In genomic region chr3:17038900-17039545, GRCh38 we compare ENCODE assay signal across 14 cellular contexts.
A peak's percentile ranks its signal among the peaks of the same experiment; 100 is the strongest.
DNase-seq lines count a peak whose midpoint lies in the region; ATAC-seq, FAIRE-seq and TF ChIP-seq lines count a peak whose summit lies in the region.
"Had no signal": no experiment of that assay in that cellular context is flagged by ENCODE, and none has a peak within 500 bp of the region (broad histone marks: within the 10 kb centered on the region; RNA-seq: fewer than 3 reads in every experiment).

No MANE protein-coding gene starts in this region.

- H3K27ac ChIP-seq in endothelial cell of umbilical vein (ENCODE audit: insufficient read depth, low read depth, low read length) (peak overlapping the region; percentile 56), small intestine (ENCODE audit: low read depth in 1 of 2, low read length in 1 of 2) (peak overlapping the region; percentile 65 to 86), dorsolateral prefrontal cortex (peak overlapping the region in 6 of 59 donors; percentile 1 to 68 (median 50)), tibial artery (no peak overlapping the region)
- H3K27ac ChIP-seq: esophagus muscularis mucosa, thoracic aorta had no signal

- H3K36me3 Mint-ChIP-seq in activated T-cell treated with anti-CD3 and anti-CD28 coated beads, Interleukin-2, amount 50 U/mL, for 4 hours (ENCODE audit: insufficient read depth) = peaks cover 31% of the 10 kb centered on the region

- no peaks in the 10 kb centered on the region for H3K9me1 ChIP-seq in endothelial cell of umbilical vein (replicated peaks; ENCODE audit: control insufficient read depth, extremely low read depth, insufficient read depth, low read length)

- POLR2A ChIA-PET in endothelial cell of umbilical vein (lab: Charles Lee) = no interaction called here

- H3K27me3 Mint-ChIP-seq in activated T-cell treated with anti-CD3 and anti-CD28 coated beads, Interleukin-2, amount 50 U/mL, for 4 hours (ENCODE audit: low read depth) = no peaks in the 10 kb centered on the region
- H3K27me3 Mint-ChIP-seq: activated naive CD4-positive, alpha-beta T cell treated with anti-CD3 and anti-CD28 coated beads, Interleukin-2, amount 10 ng/mL, durations not matched to agents 7 days and 5 days had no signal

- H3K9ac ChIP-seq in endothelial cell of umbilical vein (replicated peaks; ENCODE audit: extremely low read depth, insufficient read depth, low read length) = no peak overlapping the region

- H3K4me1 ChIP-seq in endothelial cell of umbilical vein (ENCODE audit: control insufficient read depth, extremely low read depth, insufficient read depth, low read length) = peaks cover 25% of the 10 kb centered on the region
- peaks cover 4 to 10% of the 10 kb centered on the region in 2 donors for H3K4me1 ChIP-seq in small intestine (ENCODE audit: control insufficient read depth in 2 of 2, insufficient read depth in 1 of 2, low read depth in 1 of 2, low read length in 1 of 2)
- H3K4me1 ChIP-seq in tibial artery = no peaks in the 10 kb centered on the region

- no peaks in the 10 kb centered on the region for H3K9me3 ChIP-seq in endothelial cell of umbilical vein (replicated peaks; ENCODE audit: control insufficient read depth, insufficient read depth, low read length)
- H3K9me3 ChIP-seq in small intestine (ENCODE audit: control insufficient read depth, low read depth) = no peaks in the 10 kb centered on the region
- no peaks in the 10 kb centered on the region for H3K9me3 ChIP-seq in tibial artery
- H3K9me3 ChIP-seq: esophagus muscularis mucosa, thoracic aorta had no signal

- TF ChIP-seq POLR2A in endothelial cell of umbilical vein (IDR thresholded peaks at IDR 0.05; ENCODE audit: low read depth, low read length) = no peak

- H4K20me1 ChIP-seq in endothelial cell of umbilical vein (replicated peaks; ENCODE audit: control insufficient read depth, extremely low read depth, insufficient read depth, low read length) = no peaks in the 10 kb centered on the region

- peak; percentile 55 to 66 for ATAC-seq in activated T-cell treated with anti-CD3 and anti-CD28 coated beads, Interleukin-2, amount 50 U/mL, for 4 hours
- no peak for ATAC-seq in HG02870 (IDR thresholded peaks at IDR 0.05; ENCODE audit: unreplicated experiment)

- H3K4me3 ChIP-seq in endothelial cell of umbilical vein (replicated peaks in 1 of 3; ENCODE audit: insufficient read depth in 1 of 3, low read depth in 1 of 3, low read length in 3 of 3) (no peak overlapping the region), small intestine (ENCODE audit: low read depth in 1 of 2, low read length in 2 of 2) (no peak overlapping the region), dorsolateral prefrontal cortex (no peak overlapping the region), tibial artery (no peak overlapping the region)
- H3K4me3 ChIP-seq: esophagus muscularis mucosa, thoracic aorta had no signal

- H3K4me2 ChIP-seq in endothelial cell of umbilical vein (ENCODE audit: insufficient read depth, low read length) = no peak overlapping the region

- CTCF ChIA-PET in endothelial cell of umbilical vein (lab: Charles Lee) = interaction anchor here (0.9 to 3.8 kb wide), 7 partner anchors 9 to 211 kb away, joined by 3 to 29 read pairs (median 3); partner anchors contain the start of gene PLCL2

- H2AFZ ChIP-seq in endothelial cell of umbilical vein (ENCODE audit: low read depth, low read length) = no peak overlapping the region

- BruUV-seq in endothelial cell of umbilical vein (replicated peaks; lab: Mats Ljungman, UMichigan) = no TSS peak

- TF ChIP-seq CTCF in endothelial cell of umbilical vein (IDR thresholded peaks at IDR 0.05; ENCODE audit: extremely low read depth in 1 of 2, insufficient read depth in 1 of 2, low read depth in 1 of 2, low read length in 2 of 2) (no peak), dorsolateral prefrontal cortex (IDR thresholded peaks at IDR 0.05 in 54 of 56, conservative IDR thresholded peaks at IDR 0.05 in 2 of 56; ENCODE audit: low read depth in 1 of 56, partially characterized antibody in 56 of 56) (no peak), tibial artery (IDR thresholded peaks at IDR 0.05) (no peak)

- no peak for DNase-seq in activated T-cell treated with anti-CD3 and anti-CD28 coated beads, Interleukin-2, amount 50 U/mL, for 4 hours
- DNase-seq in activated T-cell treated with anti-CD3 and anti-CD28 coated beads for 4 hours (no peak), NCI-H2227 (lab: John Stamatoyannopoulos, UW; ENCODE audit: unreplicated experiment) (peak; percentile 27), endothelial cell of umbilical vein (ENCODE audit: low read depth, low spot score) (no peak), small intestine (no peak), dorsolateral prefrontal cortex (no peak), tibial artery (no peak)
- DNase-seq: activated naive CD4-positive, alpha-beta T cell treated with anti-CD3 and anti-CD28 coated beads, Interleukin-2, amount 10 ng/mL, durations not matched to agents 7 days and 5 days; NCI-H1092; NCI-H446 treated with DMSO at 0.1 percent for 48 hours; nucleus accumbens had no signal

- 96 to 100% (median 100%) methylated on average over 1 of the region's 1 CpG for WGBS in small intestine, 3 donors

- H3K36me3 ChIP-seq in endothelial cell of umbilical vein (ENCODE audit: control insufficient read depth in 2 of 2, extremely low read depth in 1 of 2, insufficient read depth in 2 of 2, low read length in 2 of 2) (no peaks in the 10 kb centered on the region), small intestine (ENCODE audit: control insufficient read depth in 2 of 2, insufficient read depth in 2 of 2, low read length in 2 of 2) (peaks cover 0 to 1% of the 10 kb centered on the region in 2 donors), tibial artery (no peaks in the 10 kb centered on the region)
- H3K36me3 ChIP-seq: esophagus muscularis mucosa, thoracic aorta had no signal

- no peak overlapping the region for H3K4me3 Mint-ChIP-seq in activated T-cell treated with anti-CD3 and anti-CD28 coated beads, Interleukin-2, amount 50 U/mL, for 4 hours
- H3K4me3 Mint-ChIP-seq: activated naive CD4-positive, alpha-beta T cell treated with anti-CD3 and anti-CD28 coated beads, Interleukin-2, amount 10 ng/mL, durations not matched to agents 7 days and 5 days had no signal

- intact Hi-C loops in endothelial cell of umbilical vein (cut with micrococcal nuclease) (loop anchor here (1.0 to 2.0 kb wide), 2 partner anchors 9 to 194 kb away; no protein-coding TSS in a partner anchor), dorsolateral prefrontal cortex (cut with DNase I) (loop anchor here in 1 of 2 donors (10.0 kb wide), 2 partner anchors 156 to 434 kb away; partner anchors contain the start of gene DAZL), tibial artery (cut with DNase I; ENCODE audit: low total_unique reads) (no loop called here)

- no peak for FAIRE-seq in endothelial cell of umbilical vein (lab: Jason Lieb, UNC)
- no peak for FAIRE-seq in small intestine (lab: Jason Lieb, UNC)

- H3K27me3 ChIP-seq in endothelial cell of umbilical vein (ENCODE audit: control insufficient read depth in 2 of 2, insufficient read depth in 2 of 2, low read length in 2 of 2) = no peaks in the 10 kb centered on the region
- H3K27me3 ChIP-seq in small intestine (ENCODE audit: control insufficient read depth in 2 of 2, insufficient read depth in 2 of 2, low read length in 2 of 2) = no peaks in the 10 kb centered on the region
- no peaks in the 10 kb centered on the region for H3K27me3 ChIP-seq in dorsolateral prefrontal cortex
- no peaks in the 10 kb centered on the region for H3K27me3 ChIP-seq in tibial artery
- H3K27me3 ChIP-seq: esophagus muscularis mucosa had no signal

- no peaks in the 10 kb centered on the region for H3K79me2 ChIP-seq in endothelial cell of umbilical vein (ENCODE audit: control insufficient read depth, insufficient read depth, low read length)

- dilution Hi-C loops in endothelial cell of umbilical vein (cut with MboI; ENCODE audit: extremely low pct_ligation_motif_present, low sequenced_read_pairs) = no loop called here

- peaks cover 48% of the 10 kb centered on the region for H3K4me1 Mint-ChIP-seq in activated T-cell treated with anti-CD3 and anti-CD28 coated beads, Interleukin-2, amount 50 U/mL, for 4 hours (ENCODE audit: low read depth)

- H3K9me3 Mint-ChIP-seq in activated T-cell treated with anti-CD3 and anti-CD28 coated beads, Interleukin-2, amount 50 U/mL, for 4 hours = no peaks in the 10 kb centered on the region
- H3K9me3 Mint-ChIP-seq: activated naive CD4-positive, alpha-beta T cell treated with anti-CD3 and anti-CD28 coated beads, Interleukin-2, amount 10 ng/mL, durations not matched to agents 7 days and 5 days had no signal

TF ChIP-seq in endothelial cell of umbilical vein, 7 proteins besides CTCF, POLR2A, EP300 and RAD21:
- no peak for TF ChIP-seq POLR2AphosphoS5 (IDR thresholded peaks at IDR 0.05; ENCODE audit: insufficient read depth, low read depth, low read length)
- TF ChIP-seq MYC (IDR thresholded peaks at IDR 0.05; ENCODE audit: low read depth, low read length) = no peak
- no peak for TF ChIP-seq MAX (IDR thresholded peaks at IDR 0.05; ENCODE audit: insufficient read depth, insufficient read length)
- TF ChIP-seq JUN (IDR thresholded peaks at IDR 0.05; ENCODE audit: borderline replicate concordance, insufficient read depth, insufficient read length, low read depth) = no peak
- no peak for TF ChIP-seq FOS (IDR thresholded peaks at IDR 0.05; ENCODE audit: borderline replicate concordance, insufficient read depth, low read length)
- no peak for TF ChIP-seq EZH2 (IDR thresholded peaks at IDR 0.05; ENCODE audit: borderline replicate concordance, low read depth, low read length, severe bottlenecking)
- no peak for TF ChIP-seq GATA2 (IDR thresholded peaks at IDR 0.05; ENCODE audit: insufficient read depth, insufficient read length, low read depth, low read length)

Comparison
In these comparisons a context has a peak if more than half of its experiments do, and no peak if none do; other contexts are left out.
1. H3K27ac ChIP-seq: peak in endothelial cell of umbilical vein (single experiment) and small intestine (2 of 2); none in tibial artery (0 of 2).